ENCODE assay signal across 31 cellular contexts in the genomic region with DNA sequence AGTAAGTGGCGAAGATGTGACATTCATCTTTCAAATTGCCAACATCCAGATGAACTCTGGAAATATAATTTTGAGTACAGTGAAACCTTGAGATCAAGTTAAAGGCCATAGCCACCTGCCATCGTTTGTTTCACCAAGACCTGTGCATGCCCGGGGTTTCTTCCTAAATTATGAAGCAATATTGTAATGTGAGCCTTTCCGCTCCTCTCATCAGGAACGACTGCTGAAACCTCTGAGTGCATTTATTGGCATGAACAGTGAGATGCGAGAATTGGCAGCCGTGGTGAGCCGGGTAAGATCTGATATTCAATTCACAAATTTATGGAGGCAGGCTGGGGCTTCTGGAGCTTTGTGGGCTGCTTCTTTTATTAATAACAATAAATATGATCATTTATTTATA. TPM values are rescaled to one million over a fixed set of nuclear protein-coding genes. Genes with fewer than 3 reads are reported as not detected.
"Had no signal": no experiment of that assay in that cellular context is flagged by ENCODE, and none has a peak within 500 bp of the region (broad histone marks: within the 10 kb centered on the region; RNA-seq: fewer than 3 reads in every experiment).

No MANE protein-coding gene starts in this region.

- H3K4me1 ChIP-seq: colonic mucosa, esophagus squamous epithelium, gastrocnemius medialis, heart right ventricle, left lung, lower lobe of right lung had no signal

- H3K36me3 ChIP-seq: colonic mucosa, esophagus squamous epithelium, gastrocnemius medialis, heart right ventricle, left lung, lower lobe of right lung had no signal

- H3K4me3 ChIP-seq: colonic mucosa, esophagus squamous epithelium, gastrocnemius medialis, heart right ventricle, left lung, lower lobe of right lung, mucosa of descending colon had no signal

- DNase-seq: colonic mucosa; cortex of kidney; effector CD8-positive, alpha-beta T cell; effector memory CD8-positive, alpha-beta T cell; endodermal cell; erythroblast; esophagus squamous epithelium; foreskin fibroblast; foreskin melanocyte; gastrocnemius medialis; glutamatergic neuron; head of caudate nucleus; heart right ventricle; hippocampal formation; left cardiac atrium; left lung; left ventricle myocardium superior; lower lobe of right lung; mesenchymal stem cell; mucosa of descending colon; naive B cell had no signal

- H3K27ac ChIP-seq: colonic mucosa, epithelial cell of prostate, esophagus squamous epithelium, gastrocnemius medialis, heart right ventricle, left lung, lower lobe of right lung had no signal

- H3K9me3 ChIP-seq: colonic mucosa, esophagus squamous epithelium, gastrocnemius medialis, left lung, mucosa of descending colon had no signal

- H3K27me3 ChIP-seq: colonic mucosa, esophagus squamous epithelium, gastrocnemius medialis, heart right ventricle, left lung had no signal

RNA-seq across cellular contexts. Expression of gene ELOA2, which starts 27.6 kb away (rescaled TPM):
- total RNA-seq: colonic mucosa, dermis microvascular lymphatic vessel endothelial cell, endodermal cell, esophagus mucosa, glomerular endothelial cell, heart right ventricle, kidney epithelial cell, left cardiac atrium, left lung, left ventricle myocardium superior, lower leg skin, lower lobe of right lung, lung microvascular endothelial cell, mesenteric fat pad, mesothelial cell of epicardium, mucosa of descending colon, myocyte had no signal
